ENCODE assay signal across 6 cellular contexts in the genomic region with DNA sequence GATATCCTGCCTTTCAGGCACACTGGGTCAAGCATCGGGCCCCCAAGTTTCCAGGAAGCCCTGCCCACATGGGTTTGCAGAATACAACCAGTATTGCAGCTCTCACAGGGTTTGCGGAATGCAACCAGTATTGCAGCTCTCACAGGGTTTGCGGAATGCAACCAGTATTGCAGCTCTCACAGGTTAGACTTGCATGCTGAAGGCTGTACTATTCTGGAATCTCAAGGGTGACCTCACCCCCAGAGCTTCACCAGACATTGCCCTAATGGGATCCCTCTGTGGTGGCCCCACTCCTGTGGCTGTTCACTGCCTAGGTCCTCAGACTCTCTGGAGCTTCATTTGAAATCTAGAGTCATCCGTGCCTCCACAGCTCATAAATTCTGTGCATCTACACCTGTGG.
"Had no signal": no experiment of that assay in that cellular context is flagged by ENCODE, and none has a peak within 500 bp of the region (broad histone marks: within the 10 kb centered on the region; RNA-seq: fewer than 3 reads in every experiment).

No MANE protein-coding gene starts in this region.

- ATAC-seq: GM23338, HepG2 had no signal

- H3K4me2 ChIP-seq: GM23338 had no signal

- H3K4me3 ChIP-seq: GM23338 had no signal

- DNase-seq: H9, HCEC 1CT, KBM-7 had no signal

- H3K27ac ChIP-seq: HL-60 had no signal

- H2AFZ ChIP-seq: GM23338 had no signal
